Comparison of ENCODE assay signal across 16 cellular contexts in the genomic region with DNA sequence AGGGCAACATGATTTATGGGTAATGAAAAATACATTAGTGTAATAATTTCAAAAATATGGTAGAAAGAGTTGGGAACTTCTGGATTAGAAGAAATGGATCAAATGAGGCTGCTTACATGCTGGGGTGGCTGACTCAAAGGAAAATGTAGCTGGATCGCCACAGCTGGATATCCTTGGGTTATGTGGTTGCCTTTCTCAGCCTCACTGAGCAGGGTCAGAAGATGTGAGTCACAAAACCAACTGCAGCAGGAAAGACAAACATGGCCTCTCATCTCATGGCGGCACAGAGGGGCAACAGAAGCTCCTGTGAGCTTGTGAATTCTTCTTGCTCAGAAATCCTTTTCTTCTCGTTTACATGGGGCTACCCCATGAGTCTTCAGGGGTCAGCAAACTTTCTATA.
DNase-seq lines count a peak whose midpoint lies in the region; ATAC-seq, FAIRE-seq and TF ChIP-seq lines count a peak whose summit lies in the region.
"Had no signal": no experiment of that assay in that cellular context is flagged by ENCODE, and none has a peak within 500 bp of the region (broad histone marks: within the 10 kb centered on the region; RNA-seq: fewer than 3 reads in every experiment).

No MANE protein-coding gene starts in this region.

- H3K4me3 Mint-ChIP-seq in neural progenitor cell = no peak overlapping the region
- H3K4me3 Mint-ChIP-seq: activated CD4-positive, alpha-beta memory T cell treated with anti-CD3 and anti-CD28 coated beads for 36 hours; activated T-helper 17 cell treated with anti-CD3 and anti-CD28 coated beads, Interleukin-2, amount 50 U/mL, for 72 hours; B cell had no signal

- no peak for TF ChIP-seq EP300 in upper lobe of left lung (IDR thresholded peaks at IDR 0.05)

- H3K9ac ChIP-seq in neural progenitor cell = no peak overlapping the region

- H3K9me3 Mint-ChIP-seq in neural progenitor cell = peaks cover 7% of the 10 kb centered on the region

- H3K4me3 ChIP-seq in choroid plexus epithelial cell (ENCODE audit: low read depth, low read length) (no peak overlapping the region), neural progenitor cell (no peak overlapping the region), upper lobe of left lung (no peak overlapping the region)
- H3K4me3 ChIP-seq: left ventricle myocardium inferior had no signal

- H3K4me1 ChIP-seq in neural progenitor cell = peaks cover 14% of the 10 kb centered on the region
- no peaks in the 10 kb centered on the region for H3K4me1 ChIP-seq in upper lobe of left lung

- TF ChIP-seq POLR2A in upper lobe of left lung (IDR thresholded peaks at IDR 0.05) = no peak

- H3K4me1 Mint-ChIP-seq in neural progenitor cell = peaks cover 9% of the 10 kb centered on the region
- H3K4me1 Mint-ChIP-seq: activated T-helper 17 cell treated with anti-CD3 and anti-CD28 coated beads, Interleukin-2, amount 50 U/mL, for 72 hours; B cell had no signal

- H3K27me3 Mint-ChIP-seq in neural progenitor cell (ENCODE audit: insufficient read depth, low read depth) = peaks cover 2% of the 10 kb centered on the region
- H3K27me3 Mint-ChIP-seq: activated CD4-positive, alpha-beta memory T cell treated with anti-CD3 and anti-CD28 coated beads for 36 hours had no signal

- H3K36me3 ChIP-seq in neural progenitor cell = no peaks in the 10 kb centered on the region
- H3K36me3 ChIP-seq in upper lobe of left lung = no peaks in the 10 kb centered on the region
- H3K36me3 ChIP-seq: left ventricle myocardium inferior had no signal

- no peaks in the 10 kb centered on the region for H3K79me2 ChIP-seq in neural progenitor cell (ENCODE audit: low read depth)

- no peaks in the 10 kb centered on the region for H4K20me1 ChIP-seq in neural progenitor cell (ENCODE audit: low read depth)

- H3K27ac Mint-ChIP-seq in neural progenitor cell = peak overlapping the region; percentile 50
- H3K27ac Mint-ChIP-seq: activated CD4-positive, alpha-beta memory T cell treated with anti-CD3 and anti-CD28 coated beads for 36 hours; activated T-helper 17 cell treated with anti-CD3 and anti-CD28 coated beads, Interleukin-2, amount 50 U/mL, for 72 hours; B cell had no signal

- no peak overlapping the region for H2AFZ ChIP-seq in neural progenitor cell (replicated peaks)

- H3K4me2 ChIP-seq in neural progenitor cell = no peak overlapping the region

- peak; percentile 64 for FAIRE-seq in RCC 7860 (lab: Jason Lieb, UNC)

- TF ChIP-seq CTCF in choroid plexus epithelial cell (conservative IDR thresholded peaks at IDR 0.05; ENCODE audit: low read depth, low read length) = no peak
- TF ChIP-seq CTCF in neural progenitor cell (IDR thresholded peaks at IDR 0.05) = no peak
- no peak for TF ChIP-seq CTCF in upper lobe of left lung (IDR thresholded peaks at IDR 0.05)

- WGBS in upper lobe of left lung, 2 donors = 62 to 72% methylated on average over 3 of the region's 3 CpGs

- DNase-seq in DMS53 (lab: John Stamatoyannopoulos, UW) = peak; percentile 47
- peak; percentile 47 for DNase-seq in RCC 7860 (ENCODE audit: low spot score)
- DNase-seq in choroid plexus epithelial cell (ENCODE audit: low read depth) = peak; percentile 90
- DNase-seq in neural progenitor cell (ENCODE audit: low spot score) = no peak
- DNase-seq in upper lobe of left lung = no peak
- DNase-seq in mesenteric fat pad (ENCODE audit: low spot score) = no peak
- DNase-seq in activated CD4-positive, alpha-beta T cell treated with anti-CD3 and anti-CD28 coated beads, Interleukin-2, amount 50 U/mL, for 1 hour = no peak
- DNase-seq: activated CD4-positive, alpha-beta memory T cell treated with anti-CD3 and anti-CD28 coated beads for 36 hours; anterior cingulate cortex; left ventricle myocardium inferior; NCI-H187; NCI-H510A; OCI-M1 had no signal

- no peaks in the 10 kb centered on the region for H3K36me3 Mint-ChIP-seq in neural progenitor cell
- H3K36me3 Mint-ChIP-seq: activated CD4-positive, alpha-beta memory T cell treated with anti-CD3 and anti-CD28 coated beads for 36 hours had no signal

- peaks cover 14% of the 10 kb centered on the region for H3F3A ChIP-seq in neural progenitor cell (ENCODE audit: low read depth)

- H3K9me3 ChIP-seq in neural progenitor cell (ENCODE audit: low read depth) = no peaks in the 10 kb centered on the region
- H3K9me3 ChIP-seq in upper lobe of left lung = no peaks in the 10 kb centered on the region
- H3K9me3 ChIP-seq: left ventricle myocardium inferior had no signal

- no peak for ATAC-seq in upper lobe of left lung (ENCODE audit: low FRiP score in 2 of 2)
- no peak for ATAC-seq in GM21367 (IDR thresholded peaks at IDR 0.05; ENCODE audit: unreplicated experiment)
- ATAC-seq: activated T-helper 17 cell treated with anti-CD3 and anti-CD28 coated beads, Interleukin-2, amount 50 U/mL, for 72 hours had no signal

- H3K27ac ChIP-seq in neural progenitor cell (no peak overlapping the region), upper lobe of left lung (no peak overlapping the region)
- H3K27ac ChIP-seq: left ventricle myocardium inferior had no signal

- H3K27me3 ChIP-seq in neural progenitor cell (no peaks in the 10 kb centered on the region), upper lobe of left lung (no peaks in the 10 kb centered on the region)

Comparison
In these comparisons a context has a peak if more than half of its experiments do, and no peak if none do; other contexts are left out.
1. DNase-seq: peak in DMS53 (single experiment), RCC 7860 (single experiment) and choroid plexus epithelial cell (single experiment); none in neural progenitor cell (single experiment), upper lobe of left lung (0 of 2), mesenteric fat pad (single experiment) and activated CD4-positive, alpha-beta T cell treated with anti-CD3 and anti-CD28 coated beads, Interleukin-2, amount 50 U/mL, for 1 hour (single experiment).